8 cellular contexts compared by ENCODE assay signal in the genomic region with DNA sequence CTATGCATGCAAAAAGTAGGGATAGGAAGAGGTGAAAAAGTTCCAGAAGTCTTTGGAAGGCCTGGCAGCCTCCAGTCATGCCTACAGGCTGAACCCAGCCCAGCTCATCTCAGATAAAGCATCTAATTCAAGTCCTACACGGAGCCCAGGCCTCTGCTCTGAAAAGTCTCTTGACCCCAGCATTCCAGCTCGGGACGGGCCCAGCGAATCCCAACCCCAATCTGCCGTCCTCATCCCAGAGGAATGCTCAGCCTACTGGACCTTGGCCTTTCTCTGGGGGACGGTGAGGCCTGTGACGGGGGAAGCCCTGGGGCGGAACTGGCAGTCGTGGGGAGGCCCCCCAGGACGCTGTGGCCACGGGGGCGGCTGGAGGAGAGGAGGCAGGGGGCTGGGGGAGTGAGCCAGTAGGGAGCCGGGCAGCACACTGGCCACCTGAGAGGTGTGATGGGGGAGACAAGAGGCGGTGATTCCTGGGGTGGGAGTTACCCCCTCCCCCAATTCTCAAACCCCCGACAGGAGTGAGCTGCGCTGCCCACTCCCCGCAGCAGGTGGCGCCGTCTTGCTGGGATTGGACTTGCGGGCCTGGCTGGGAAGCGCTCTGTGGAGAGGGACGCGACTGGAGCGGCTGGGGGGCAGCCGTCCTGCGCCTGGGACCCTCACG.
A peak's percentile ranks its signal among the peaks of the same experiment; 100 is the strongest.
DNase-seq lines count a peak whose midpoint lies in the region; ATAC-seq and TF ChIP-seq lines count a peak whose summit lies in the region.

No MANE protein-coding gene starts in this region.

- intact Hi-C loops in sciatic nerve (cut with DNase I), result loop anchor here (5.0 kb wide), 1 partner anchor 252 kb away; a partner anchor contains a TSS

- CTCF ChIA-PET in T-cell (lab: Charles Lee), result interaction anchor here (0.6 to 4.4 kb wide), 10 partner anchors 58 to 518 kb away, joined by 3 to 22 read pairs (median 4); no protein-coding TSS in a partner anchor

- H3K9me3 Mint-ChIP-seq in T-cell, result no peaks in the 10 kb centered on the region

- TF ChIP-seq CTCF in astrocyte of the spinal cord (IDR thresholded peaks at IDR 0.05; ENCODE audit: low read depth, low read length), result peak; percentile 96

- peak overlapping the region; percentile 32 to 78 (median 64); a peak in 20 of 22 replicates for H3K27ac ChIP-seq in BLaER1 treated with 17β-estradiol and CSF1 and Interleukin-3, amounts not matched to agents 10 nM and 100 nM

- no peak overlapping the region for H3K4me3 Mint-ChIP-seq in T-cell

- no peak overlapping the region for H3K27ac Mint-ChIP-seq in T-cell

- H3K4me1 Mint-ChIP-seq in T-cell, result peaks cover 11 to 16% (median 14%) of the 10 kb centered on the region in 3 donors

- peak overlapping the region in 4 of 10 experiments; percentile 2 to 43 (median 32); a peak in 4 of 20 replicates for H3K4me3 ChIP-seq in BLaER1 treated with 17β-estradiol and CSF1 and Interleukin-3, amounts not matched to agents 10 nM and 100 nM
- peak overlapping the region; percentile 31 for H3K4me3 ChIP-seq in astrocyte of the spinal cord (ENCODE audit: low read depth, low read length)

- ATAC-seq in T-cell (replicated peaks in 1 of 4), result peak; percentile 35 to 70 (median 64)
- ATAC-seq in sciatic nerve, result peak; percentile 94
- no peak for ATAC-seq in HG03108 (IDR thresholded peaks at IDR 0.05; ENCODE audit: unreplicated experiment)

- POLR2A ChIA-PET in T-cell (lab: Charles Lee), result interaction anchor here in 1 of 2 donors (0.6 kb wide), 1 partner anchor 509 kb away, joined by 3 read pairs; no protein-coding TSS in a partner anchor

- H3K9ac ChIP-seq in BLaER1 treated with 17β-estradiol and CSF1 and Interleukin-3, amounts not matched to agents 10 nM and 100 nM, result peak overlapping the region; percentile 31 to 71 (median 67)

- peaks cover 2 to 4% of the 10 kb centered on the region in 2 donors for H3K27me3 Mint-ChIP-seq in T-cell

- no peaks in the 10 kb centered on the region for H3K36me3 ChIP-seq in BLaER1 treated with 17β-estradiol and CSF1 and Interleukin-3, amounts not matched to agents 10 nM and 100 nM

- H3K9me3 ChIP-seq in BLaER1 treated with 17β-estradiol and CSF1 and Interleukin-3, amounts not matched to agents 10 nM and 100 nM (replicated peaks in 1 of 11), result no peaks in the 10 kb centered on the region

- H3K4me2 ChIP-seq in BLaER1 treated with 17β-estradiol and CSF1 and Interleukin-3, amounts not matched to agents 10 nM and 100 nM, result peak overlapping the region; percentile 72 to 98 (median 82)

- H4K20me1 ChIP-seq in BLaER1 treated with 17β-estradiol and CSF1 and Interleukin-3, amounts not matched to agents 10 nM and 100 nM, result no peaks in the 10 kb centered on the region

- in situ Hi-C loops in astrocyte of the spinal cord (cut with HindIII; ENCODE audit: low sequenced_read_pairs), result no loop called here

- H3K27me3 ChIP-seq in BLaER1 treated with 17β-estradiol and CSF1 and Interleukin-3, amounts not matched to agents 10 nM and 100 nM, result no peaks in the 10 kb centered on the region

- H3K36me3 Mint-ChIP-seq in T-cell, result no peaks in the 10 kb centered on the region

- H3K4me1 ChIP-seq in BLaER1 treated with 17β-estradiol and CSF1 and Interleukin-3, amounts not matched to agents 10 nM and 100 nM, result peaks cover 74 to 96% (median 90%) of the 10 kb centered on the region in 10 experiments

- DNase-seq in HK-2 (ENCODE audit: unreplicated experiment), result peak; percentile 72
- peak in 31 of 34 experiments; percentile 12 to 64 (median 43) for DNase-seq in T-cell
- DNase-seq in astrocyte of the spinal cord (ENCODE audit: low read depth, low spot score), result peak; percentile 68
- peak in 45 of 51 donors; percentile 4 to 79 (median 59) for DNase-seq in hypothalamus (lab: John Stamatoyannopoulos, UW)
- DNase-seq in sciatic nerve (ENCODE audit: low spot score), result peak; percentile 91
- DNase-seq in A172 (ENCODE audit: low spot score), result no peak
